Comparison of ENCODE assay signal across 10 cellular contexts in genomic region chr9:81787747-81788632, GRCh38.
DNase-seq lines count a peak whose midpoint lies in the region; ATAC-seq and TF ChIP-seq lines count a peak whose summit lies in the region.
"Had no signal": no experiment of that assay in that cellular context is flagged by ENCODE, and none has a peak within 500 bp of the region (broad histone marks: within the 10 kb centered on the region; RNA-seq: fewer than 3 reads in every experiment).

No MANE protein-coding gene starts in this region.

- H3K36me3 ChIP-seq in fibroblast of lung (ENCODE audit: control insufficient read depth, insufficient read depth, low read length), result no peaks in the 10 kb centered on the region
- no peaks in the 10 kb centered on the region for H3K36me3 ChIP-seq in osteoblast (ENCODE audit: insufficient read depth, low read length)
- no peaks in the 10 kb centered on the region for H3K36me3 ChIP-seq in naive thymus-derived CD4-positive, alpha-beta T cell (ENCODE audit: control insufficient read depth in 2 of 3, insufficient read depth in 3 of 3, low read length in 3 of 3)

- no peak overlapping the region for H3K27ac ChIP-seq in fibroblast of lung (ENCODE audit: insufficient read depth, low read length)
- H3K27ac ChIP-seq in osteoblast (ENCODE audit: low read depth, low read length), result peak overlapping the region; percentile 21
- no peak overlapping the region for H3K27ac ChIP-seq in naive thymus-derived CD4-positive, alpha-beta T cell (ENCODE audit: low read depth, low read length)
- H3K27ac ChIP-seq: VCaP had no signal

- no peak overlapping the region for H3K4me3 Mint-ChIP-seq in naive thymus-derived CD4-positive, alpha-beta T cell
- H3K4me3 Mint-ChIP-seq: activated naive CD8-positive, alpha-beta T cell treated with anti-CD3 and anti-CD28 coated beads for 36 hours had no signal

- H3K9me3 Mint-ChIP-seq in naive thymus-derived CD4-positive, alpha-beta T cell, result peaks cover 0 to 5% (median 0%) of the 10 kb centered on the region in 11 donors

- H3K27me3 ChIP-seq in fibroblast of lung (ENCODE audit: control insufficient read depth, insufficient read depth, low read length) (no peaks in the 10 kb centered on the region), osteoblast (ENCODE audit: insufficient read depth, low read length) (no peaks in the 10 kb centered on the region)
- no peaks in the 10 kb centered on the region for H3K27me3 ChIP-seq in naive thymus-derived CD4-positive, alpha-beta T cell (ENCODE audit: control insufficient read depth in 2 of 2, insufficient read depth in 2 of 2, low read length in 2 of 2)

- H3K9me3 ChIP-seq in fibroblast of lung (ENCODE audit: control insufficient read depth, insufficient read depth, low read depth, low read length) (no peaks in the 10 kb centered on the region), osteoblast (ENCODE audit: low read depth, low read length) (no peaks in the 10 kb centered on the region)
- no peaks in the 10 kb centered on the region for H3K9me3 ChIP-seq in naive thymus-derived CD4-positive, alpha-beta T cell (ENCODE audit: control insufficient read depth in 2 of 3, low read length in 3 of 3)

- H3K79me2 ChIP-seq in fibroblast of lung (ENCODE audit: control insufficient read depth, insufficient read depth, low read length) (no peaks in the 10 kb centered on the region), osteoblast (ENCODE audit: insufficient read depth, low read length) (no peaks in the 10 kb centered on the region)

- no peak overlapping the region for H3K27ac Mint-ChIP-seq in naive thymus-derived CD4-positive, alpha-beta T cell
- H3K27ac Mint-ChIP-seq: activated naive CD8-positive, alpha-beta T cell treated with anti-CD3 and anti-CD28 coated beads for 36 hours had no signal

- DNase-seq in EL (peak; percentile 96), RPMI7951 (ENCODE audit: low read depth) (peak; percentile 90), fibroblast of lung (ENCODE audit: low read depth in 2 of 2) (peak; percentile 91 to 96), osteoblast (ENCODE audit: insufficient read length, low spot score, missing footprints) (peak; percentile 71)
- no peak for DNase-seq in naive thymus-derived CD4-positive, alpha-beta T cell
- DNase-seq: activated naive CD8-positive, alpha-beta T cell treated with anti-CD3 and anti-CD28 coated beads for 36 hours had no signal

- H2AFZ ChIP-seq in fibroblast of lung (ENCODE audit: low read length) (no peak overlapping the region), osteoblast (ENCODE audit: low read length) (no peak overlapping the region)

- H4K20me1 ChIP-seq in fibroblast of lung (ENCODE audit: control insufficient read depth, extremely low read depth, insufficient read depth, low read length) (no peaks in the 10 kb centered on the region), osteoblast (ENCODE audit: insufficient read depth, low read length) (no peaks in the 10 kb centered on the region)

- ATAC-seq in GM19328 (IDR thresholded peaks at IDR 0.05; ENCODE audit: unreplicated experiment) (no peak), HG02852 (IDR thresholded peaks at IDR 0.05; ENCODE audit: unreplicated experiment) (no peak), GM18867 (IDR thresholded peaks at IDR 0.05; ENCODE audit: unreplicated experiment) (no peak)
- ATAC-seq in naive thymus-derived CD4-positive, alpha-beta T cell, result no peak

- CTCF ChIA-PET in naive thymus-derived CD4-positive, alpha-beta T cell (lab: Charles Lee), result no interaction called here

- POLR2A ChIA-PET in naive thymus-derived CD4-positive, alpha-beta T cell (lab: Charles Lee), result no interaction called here

- H3K4me1 Mint-ChIP-seq in naive thymus-derived CD4-positive, alpha-beta T cell, result no peaks in the 10 kb centered on the region
- H3K4me1 Mint-ChIP-seq: activated naive CD8-positive, alpha-beta T cell treated with anti-CD3 and anti-CD28 coated beads for 36 hours had no signal

- intact Hi-C loops in naive thymus-derived CD4-positive, alpha-beta T cell (cut with micrococcal nuclease), result no loop called here

- TF ChIP-seq CTCF in fibroblast of lung (conservative IDR thresholded peaks at IDR 0.05 in 1 of 2, IDR thresholded peaks at IDR 0.05 in 1 of 2; ENCODE audit: low read depth in 1 of 2, low read length in 2 of 2), result peak in 1 of 2 donors; percentile 14
- peak; percentile 10 for TF ChIP-seq CTCF in osteoblast (IDR thresholded peaks at IDR 0.05; ENCODE audit: extremely low read depth, low read depth, low read length)

- H3K4me2 ChIP-seq in fibroblast of lung (ENCODE audit: extremely low read depth, insufficient read depth, low read length) (no peak overlapping the region), osteoblast (ENCODE audit: insufficient read depth, low read length) (peak overlapping the region; percentile 43)

- H3K9ac ChIP-seq in fibroblast of lung (ENCODE audit: insufficient read depth, low read length), result no peak overlapping the region

- H3K27me3 Mint-ChIP-seq in naive thymus-derived CD4-positive, alpha-beta T cell, result no peaks in the 10 kb centered on the region
- H3K27me3 Mint-ChIP-seq: activated naive CD8-positive, alpha-beta T cell treated with anti-CD3 and anti-CD28 coated beads for 36 hours had no signal

- H3K4me3 ChIP-seq in fibroblast of lung (replicated peaks in 1 of 4; ENCODE audit: control extremely low read depth in 1 of 4, insufficient read depth in 1 of 4, low read depth in 3 of 4, low read length in 4 of 4) (no peak overlapping the region), osteoblast (ENCODE audit: insufficient read depth, low read length) (no peak overlapping the region)
- H3K4me3 ChIP-seq in naive thymus-derived CD4-positive, alpha-beta T cell (ENCODE audit: low read length), result no peak overlapping the region

- H3K36me3 Mint-ChIP-seq in naive thymus-derived CD4-positive, alpha-beta T cell, result no peaks in the 10 kb centered on the region
- H3K36me3 Mint-ChIP-seq: activated naive CD8-positive, alpha-beta T cell treated with anti-CD3 and anti-CD28 coated beads for 36 hours had no signal

- peaks cover 2% of the 10 kb centered on the region for H3K4me1 ChIP-seq in fibroblast of lung (ENCODE audit: control insufficient read depth, extremely low read depth, insufficient read depth, low read length)
- peaks cover 28% of the 10 kb centered on the region for H3K4me1 ChIP-seq in osteoblast (ENCODE audit: insufficient read depth, low read length)
- no peaks in the 10 kb centered on the region for H3K4me1 ChIP-seq in naive thymus-derived CD4-positive, alpha-beta T cell (ENCODE audit: control insufficient read depth in 2 of 2, insufficient read depth in 2 of 2, low read length in 2 of 2)

Comparison
In these comparisons a context has a peak if more than half of its experiments do, and no peak if none do; other contexts are left out.
1. DNase-seq: peak in EL (single experiment), RPMI7951 (single experiment), fibroblast of lung (2 of 2) and osteoblast (single experiment); none in naive thymus-derived CD4-positive, alpha-beta T cell (0 of 9).